8 cellular contexts compared by ENCODE assay signal in the genomic region with DNA sequence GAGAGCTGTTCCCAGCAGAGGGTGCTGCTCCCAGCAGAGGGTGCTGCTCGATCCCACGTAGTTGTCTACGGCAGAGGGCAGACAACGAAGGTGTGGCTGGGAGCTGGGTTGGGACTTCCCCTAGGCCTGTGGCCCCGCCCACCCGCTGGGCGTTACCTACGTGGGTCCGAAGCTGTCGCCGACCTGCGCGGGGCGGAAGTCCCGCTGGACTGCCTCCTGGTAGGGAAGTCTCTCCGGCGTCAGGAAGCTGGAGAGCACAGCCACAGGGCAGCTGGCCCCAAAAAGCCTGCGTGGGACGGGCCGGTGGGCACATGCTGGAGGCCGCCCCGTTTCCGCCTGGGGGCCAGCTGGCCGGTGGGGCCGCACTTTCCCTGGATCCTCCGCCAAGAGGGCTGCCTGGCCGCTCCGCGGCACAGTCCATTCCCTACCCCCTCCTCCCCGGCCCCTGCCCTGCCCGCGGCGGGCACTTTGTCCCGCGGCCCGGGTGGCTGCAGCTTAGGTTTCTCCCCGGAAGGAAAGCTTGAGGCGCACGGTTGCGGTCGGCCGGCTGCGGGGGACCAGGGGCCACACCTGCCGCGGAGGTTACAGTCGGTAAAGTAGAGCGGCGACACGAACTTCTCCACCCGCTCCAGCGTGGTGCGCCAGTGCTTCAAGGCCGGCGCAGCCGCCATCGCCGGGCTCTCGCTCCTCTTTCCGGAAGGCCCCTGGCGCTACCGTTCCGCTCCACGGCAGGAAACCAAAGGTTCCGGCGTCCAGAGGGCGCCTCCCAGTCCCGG. TPM values are rescaled to one million over a fixed set of nuclear protein-coding genes. Genes with fewer than 3 reads are reported as not detected.
DNase-seq lines count a peak whose midpoint lies in the region; ATAC-seq, FAIRE-seq and TF ChIP-seq lines count a peak whose summit lies in the region.

A gene (minus strand): TSS at position 695 of the 776 bp plus-strand sequence. CDS start 24 bp downstream, at position 671.

- H2AFZ ChIP-seq in HepG2 (ENCODE audit: low read length), result peak within 1 kb of the TSS; percentile 31

- H3K79me2 ChIP-seq in HepG2 (ENCODE audit: insufficient read depth, low read length), result peaks cover 5% of the 10 kb centered on the region

- peaks cover 14 to 45% of the 10 kb centered on the region in 2 experiments for H3K36me3 ChIP-seq in HepG2 (replicated peaks in 1 of 2; ENCODE audit: control insufficient read depth in 1 of 2, insufficient read depth in 2 of 2, low read length in 2 of 2)

- H3K4me1 ChIP-seq in HepG2 (ENCODE audit: insufficient read depth, low read length), result peaks cover 39% of the 10 kb centered on the region

- H3K9ac ChIP-seq in HepG2 (ENCODE audit: insufficient read depth, low read depth, low read length), result peak within 1 kb of the TSS; percentile 99

- peaks cover 65% of the 10 kb centered on the region for H3K36me3 Mint-ChIP-seq in CD4-positive, alpha-beta T cell (ENCODE audit: low read depth)

- intact Hi-C loops in CD4-positive, alpha-beta T cell (cut with DNase I, micrococcal nuclease), result loop anchor here (1.0 to 5.0 kb wide), 8 partner anchors 18 to 826 kb away; a partner anchor contains a TSS
- intact Hi-C loops in HepG2 (cut with micrococcal nuclease; ENCODE audit: unreplicated experiment), result loop anchor here (1.0 to 10.0 kb wide), 3 partner anchors 21 to 317 kb away; a partner anchor contains a TSS

- ATAC-seq in CD4-positive, alpha-beta T cell (ENCODE audit: poor library complexity), result peak; percentile 95
- peak; percentile 87 for ATAC-seq in GM19397 (IDR thresholded peaks at IDR 0.05; ENCODE audit: unreplicated experiment)
- ATAC-seq in HG03571 (IDR thresholded peaks at IDR 0.05; ENCODE audit: unreplicated experiment), result peak; percentile 79
- ATAC-seq in HepG2, result peak; percentile 91

- peak; percentile 99 for FAIRE-seq in HepG2 (lab: Jason Lieb, UNC)

- no peaks in the 10 kb centered on the region for H3K27me3 Mint-ChIP-seq in CD4-positive, alpha-beta T cell

- TF ChIP-seq CTCF in CD4-positive, alpha-beta T cell (IDR thresholded peaks at IDR 0.05), result peak; percentile 59
- TF ChIP-seq CTCF in HepG2 (CRISPR knock-in tag; IDR thresholded peaks at IDR 0.05), result peak; percentile 98

- peak within 1 kb of the TSS; percentile 94 for H3K27ac Mint-ChIP-seq in CD4-positive, alpha-beta T cell

- no peaks in the 10 kb centered on the region for H3K27me3 ChIP-seq in CD4-positive, alpha-beta T cell (ENCODE audit: control insufficient read depth, insufficient read depth, low read length)
- no peaks in the 10 kb centered on the region for H3K27me3 ChIP-seq in HepG2 (ENCODE audit: control insufficient read depth in 1 of 2, insufficient read depth in 2 of 2, low read length in 2 of 2)

- H3K4me2 ChIP-seq in HepG2 (ENCODE audit: low read depth, low read length), result peak within 1 kb of the TSS; percentile 98

- in situ Hi-C loops in HepG2 (cut with HindIII; ENCODE audit: extremely low pct_ligation_motif_present, low pct_unique_long_range_greater_than_20kb), result loop anchor here (5.0 to 10.0 kb wide), 2 partner anchors 84 to 277 kb away; a partner anchor contains a TSS

- H3K9me3 Mint-ChIP-seq in CD4-positive, alpha-beta T cell, result no peaks in the 10 kb centered on the region

- peak; percentile 80 to 90 (median 87) for DNase-seq in CD4-positive, alpha-beta T cell
- DNase-seq in NCI-H774 (lab: John Stamatoyannopoulos, UW) (peak; percentile 96), dermis blood vessel endothelial cell (peak; percentile 96), HepG2 (ENCODE audit: low spot score) (peak; percentile 95)
- peak; percentile 86 to 88 for DNase-seq in activated CD4-positive, alpha-beta T cell treated with anti-CD3 and anti-CD28 coated beads, Interleukin-2, amount 50 U/mL, for 4 hours
- DNase-seq in stimulated activated CD4-positive, alpha-beta T cell treated with anti-CD3 and anti-CD28 coated beads, Interleukin-4, amount 100 ng/mL, for 1 hour, result peak; percentile 94

- peak; percentile 59 for TF ChIP-seq RAD21 in HepG2 (CRISPR knock-in tag; IDR thresholded peaks at IDR 0.05)

- peak; percentile 50 to 68; a peak in 2 of 4 replicates for TF ChIP-seq EP300 in HepG2 (IDR thresholded peaks at IDR 0.05; ENCODE audit: low read depth in 2 of 2, low read length in 2 of 2)
- no peak; the same call in 1 of the 2 replicates for TF ChIP-seq EP300 in HepG2 (CRISPR knock-in tag; IDR thresholded peaks at IDR 0.05; ENCODE audit: borderline replicate concordance)

- H4K20me1 ChIP-seq in HepG2 (ENCODE audit: insufficient read depth, low read length), result 0 out of 2 replicates have a peak, but pooled peaks cover 4% of the 10 kb centered on the region

- no peaks in the 10 kb centered on the region for H3K9me3 ChIP-seq in CD4-positive, alpha-beta T cell (ENCODE audit: control insufficient read depth, low read length)
- H3K9me3 ChIP-seq in HepG2 (ENCODE audit: low read length), result no peaks in the 10 kb centered on the region

- peak; percentile 85 to 98 for TF ChIP-seq POLR2A in HepG2 (IDR thresholded peaks at IDR 0.05; ENCODE audit: insufficient read depth in 1 of 2, low read depth in 2 of 2, low read length in 2 of 2)

- CTCF ChIA-PET in CD4-positive, alpha-beta T cell (lab: Charles Lee), result interaction anchor here (0.7 to 3.2 kb wide), 20 partner anchors 11 to 577 kb away, joined by 3 to 26 read pairs (median 6); a partner anchor contains a TSS
- CTCF ChIA-PET in HepG2 (lab: Yijun Ruan, JAX; ENCODE audit: low intra/inter-chr PET ratio, low total read pairs), result no interaction called here

- no TSS peak for BruUV-seq in HepG2 (replicated peaks; lab: Mats Ljungman, UMichigan)

- POLR2A ChIA-PET in CD4-positive, alpha-beta T cell (lab: Charles Lee), result interaction anchor here (0.6 to 5.2 kb wide), 36 partner anchors 9 to 827 kb away, joined by 3 to 246 read pairs (median 6); a partner anchor contains a TSS
- POLR2A ChIA-PET in HepG2 (lab: Yijun Ruan, JAX), result interaction anchor here (0.6 to 4.7 kb wide), 33 partner anchors 8 to 590 kb away, joined by 3 to 185 read pairs (median 6); a partner anchor contains a TSS

- peak within 1 kb of the TSS; percentile 80 to 92 (median 91) for H3K4me3 ChIP-seq in HepG2 (replicated peaks in 1 of 3; ENCODE audit: insufficient read depth in 1 of 3, low read depth in 2 of 3, low read length in 3 of 3)

- H3K4me1 Mint-ChIP-seq in CD4-positive, alpha-beta T cell (ENCODE audit: low read depth), result peaks cover 30% of the 10 kb centered on the region

- peak within 1 kb of the TSS; percentile 94 for H3K4me3 Mint-ChIP-seq in CD4-positive, alpha-beta T cell

- 0% methylated on average over 5 of the region's 67 CpGs for WGBS in HepG2 (ENCODE audit: low lambda C conversion rate)

- peak within 1 kb of the TSS; percentile 93 for H3K27ac ChIP-seq in CD4-positive, alpha-beta T cell (ENCODE audit: low read depth, low read length)
- H3K27ac ChIP-seq in HepG2 (ENCODE audit: extremely low read length, insufficient read depth, low read length), result peak within 1 kb of the TSS; percentile 98

TF ChIP-seq in HepG2, 621 proteins besides CTCF, POLR2A, EP300 and RAD21 (continues in another document):
- TF ChIP-seq ZNF883 (CRISPR knock-in tag; IDR thresholded peaks at IDR 0.05; ENCODE audit: not compliant biosample characterization) (peak; percentile 47), ZNF446 (CRISPR knock-in tag; IDR thresholded peaks at IDR 0.05) (no peak), ZNF703 (CRISPR knock-in tag; IDR thresholded peaks at IDR 0.05; ENCODE audit: borderline replicate concordance) (peak; percentile 65; the same call in 1 of the 2 replicates), ISX (CRISPR knock-in tag; conservative IDR thresholded peaks at IDR 0.05) (peak; percentile 21; the same call in 1 of the 2 replicates), ATM (IDR thresholded peaks at IDR 0.05; ENCODE audit: borderline replicate concordance) (no peak), ZNF235 (CRISPR knock-in tag; IDR thresholded peaks at IDR 0.05; ENCODE audit: borderline replicate concordance) (no peak), FOXM1 (CRISPR knock-in tag; IDR thresholded peaks at IDR 0.05) (no peak)

RNA-seq across cellular contexts. Expression of the gene that starts here (rescaled TPM):
- 100 to 1,000 TPM; 519 to 546 TPM for total RNA-seq in CD4-positive, alpha-beta T cell
- total RNA-seq in dermis blood vessel endothelial cell (102 and 192 TPM in 2 replicates), HepG2 (2016; rRNA removed; fragmentation: Illumina TruSeq; extraction: Trizol) (19.5 and 71.0 TPM in 2 replicates)
- 22.6 and 23.0 TPM in 2 replicates for total RNA-seq in HepG2 (2016; cell fraction: cytosol; rRNA removed; fragmentation: Illumina TruSeq; extraction: Trizol; ENCODE audit: low read depth)
- total RNA-seq in HepG2 (2016; cell fraction: insoluble cytoplasmic fraction; rRNA removed; fragmentation: Illumina TruSeq; extraction: Trizol), result 18.6 and 68.6 TPM in 2 replicates
- 13.2 and 14.6 TPM in 2 replicates for total RNA-seq in HepG2 (2016; cell fraction: membrane; rRNA removed; fragmentation: Illumina TruSeq; extraction: Trizol)
- 97.9 and 121 TPM in 2 replicates for total RNA-seq in HepG2 (2016; cell fraction: nucleus; rRNA removed; fragmentation: Illumina TruSeq; extraction: Trizol)
- polyA plus RNA-seq in HepG2 (2011; rRNA removed), result 62.6 and 75.6 TPM in 2 replicates
- polyA plus RNA-seq in HepG2 (2011; cell fraction: cytosol; rRNA removed), result 13.2 and 22.4 TPM in 2 replicates
- polyA plus RNA-seq in HepG2 (2011; cell fraction: nucleus; rRNA removed), result 865 and 1,137 TPM in 2 replicates
- polyA plus RNA-seq in HepG2 (2012), result 75.9 and 76.2 TPM in 2 replicates
- polyA plus RNA-seq in HepG2 (2016; cell fraction: cytosol; fragmentation: Illumina TruSeq; extraction: Trizol; ENCODE audit: low read depth), result 1.8 and 2.8 TPM in 2 replicates
- 13.7 and 14.4 TPM in 2 replicates for polyA plus RNA-seq in HepG2 (2016; cell fraction: insoluble cytoplasmic fraction; fragmentation: Illumina TruSeq; extraction: Trizol; ENCODE audit: low read depth)
- 3.1 and 3.3 TPM in 2 replicates for polyA plus RNA-seq in HepG2 (2016; cell fraction: membrane; fragmentation: Illumina TruSeq; extraction: Trizol; ENCODE audit: low read depth)
- 278 and 324 TPM in 2 replicates for polyA plus RNA-seq in HepG2 (2016; cell fraction: nucleus; fragmentation: Illumina TruSeq; extraction: Trizol; ENCODE audit: insufficient read depth, low read depth)
- 124 and 148 TPM in 2 replicates for polyA minus RNA-seq in HepG2 (2011; rRNA and poly(A)+ RNA removed; ENCODE audit: low replicate concordance)
- 16.0 and 22.9 TPM in 2 replicates for polyA minus RNA-seq in HepG2 (2011; cell fraction: cytosol; rRNA and poly(A)+ RNA removed)
- 169 and 181 TPM in 2 replicates for polyA minus RNA-seq in HepG2 (2011; cell fraction: nucleus; rRNA and poly(A)+ RNA removed)

Comparison
In these comparisons a context has a peak if more than half of its experiments do, and no peak if none do; other contexts are left out.
1. Peak in every context shown above with its lines: DNase-seq, ATAC-seq, H3K4me3 ChIP-seq and H3K27ac ChIP-seq.